In genomic region chr4:1459081-1459480, GRCh38 we compare ENCODE assay signal across 20 cellular contexts. TPM values are rescaled to one million over a fixed set of nuclear protein-coding genes. Genes with fewer than 3 reads are reported as not detected.
DNase-seq lines count a peak whose midpoint lies in the region; ATAC-seq and TF ChIP-seq lines count a peak whose summit lies in the region.
"Had no signal": no experiment of that assay in that cellular context is flagged by ENCODE, and none has a peak within 500 bp of the region (broad histone marks: within the 10 kb centered on the region; RNA-seq: fewer than 3 reads in every experiment).

No MANE protein-coding gene starts in this region.

- intact Hi-C loops in activated T-helper 2 cell treated with anti-CD3 and anti-CD28 coated beads, Interferon-gamma antibody, Interleukin-2, Interleukin-4, amounts not matched to agents 10 μg/mL and 5 μg/mL and 100 μg/mL, durations not matched to agents 14 hours and 24 hours and 36 hours (cut with micrococcal nuclease) = no loop called here
- intact Hi-C loops in PC-3 (cut with micrococcal nuclease) = no loop called here

- no peak for ATAC-seq in SK-N-SH treated with all-trans-retinoic acid at 6 μM for 48 hours
- ATAC-seq in HG03280 (IDR thresholded peaks at IDR 0.05; ENCODE audit: unreplicated experiment) = no peak
- no peak for ATAC-seq in PC-3
- ATAC-seq: CD8-positive, alpha-beta T cell; HCT116 had no signal

- no peak overlapping the region for H2AFZ ChIP-seq in SK-N-SH (ENCODE audit: low read depth)
- H2AFZ ChIP-seq in osteoblast (ENCODE audit: low read length) = no peak overlapping the region
- H2AFZ ChIP-seq in PC-3 (ENCODE audit: low read length) = no peak overlapping the region

- peaks cover 9% of the 10 kb centered on the region for H3K27me3 Mint-ChIP-seq in activated T-helper 2 cell treated with anti-CD3 and anti-CD28 coated beads, Interferon-gamma antibody, Interleukin-2, Interleukin-4, amounts not matched to agents 10 μg/mL and 5 μg/mL and 100 μg/mL, durations not matched to agents 14 hours and 24 hours and 36 hours (ENCODE audit: low read depth)

- no peak overlapping the region for H3K27ac Mint-ChIP-seq in activated T-helper 2 cell treated with anti-CD3 and anti-CD28 coated beads, Interferon-gamma antibody, Interleukin-2, Interleukin-4, amounts not matched to agents 10 μg/mL and 5 μg/mL and 100 μg/mL, durations not matched to agents 14 hours and 24 hours and 36 hours
- H3K27ac Mint-ChIP-seq: CD8-positive, alpha-beta T cell had no signal

- H3K9me3 ChIP-seq in SK-N-SH (no peaks in the 10 kb centered on the region), HUES6 (ENCODE audit: control insufficient read depth, insufficient read depth, low read depth, low read length) (peaks cover 9% of the 10 kb centered on the region), iPS-18a (ENCODE audit: control insufficient read depth, low read depth, low read length) (no peaks in the 10 kb centered on the region), osteoblast (ENCODE audit: low read depth, low read length) (no peaks in the 10 kb centered on the region), PC-3 (ENCODE audit: low read length) (no peaks in the 10 kb centered on the region)
- H3K9me3 ChIP-seq: BE2C had no signal

- TF ChIP-seq CTCF in SK-N-SH (IDR thresholded peaks at IDR 0.05) (no peak), osteoblast (IDR thresholded peaks at IDR 0.05; ENCODE audit: extremely low read depth, low read depth, low read length) (no peak), PC-3 (conservative IDR thresholded peaks at IDR 0.05; ENCODE audit: low read depth, low read length) (no peak)

- H3K36me3 ChIP-seq in SK-N-SH (replicated peaks in 1 of 2; ENCODE audit: control insufficient read depth in 1 of 2, insufficient read depth in 2 of 2, low read length in 1 of 2) (no peaks in the 10 kb centered on the region), HUES6 (ENCODE audit: control insufficient read depth, insufficient read depth, low read length) (no peaks in the 10 kb centered on the region), iPS-18a (ENCODE audit: control insufficient read depth, low read depth, low read length) (no peaks in the 10 kb centered on the region), osteoblast (ENCODE audit: insufficient read depth, low read length) (no peaks in the 10 kb centered on the region), PC-3 (ENCODE audit: low read depth, low read length) (no peaks in the 10 kb centered on the region)
- H3K36me3 ChIP-seq: BE2C had no signal

- no peak overlapping the region for H3K9ac ChIP-seq in SK-N-SH
- no peak overlapping the region for H3K9ac ChIP-seq in HUES6 (ENCODE audit: low read length)
- no peak overlapping the region for H3K9ac ChIP-seq in iPS-18a (ENCODE audit: low read length)
- H3K9ac ChIP-seq in PC-3 (ENCODE audit: low read length) = no peak overlapping the region

- no TSS peak for BruUV-seq in PC-3 (replicated peaks; lab: Mats Ljungman, UMichigan)

- H3K4me2 ChIP-seq in SK-N-SH = no peak overlapping the region
- H3K4me2 ChIP-seq in osteoblast (ENCODE audit: insufficient read depth, low read length) = no peak overlapping the region
- H3K4me2 ChIP-seq in PC-3 (ENCODE audit: low read length) = no peak overlapping the region

- no peak for TF ChIP-seq RAD21 in SK-N-SH (IDR thresholded peaks at IDR 0.05; ENCODE audit: low read length)

- peaks cover 5% of the 10 kb centered on the region for H3K9me3 Mint-ChIP-seq in activated T-helper 2 cell treated with anti-CD3 and anti-CD28 coated beads, Interferon-gamma antibody, Interleukin-2, Interleukin-4, amounts not matched to agents 10 μg/mL and 5 μg/mL and 100 μg/mL, durations not matched to agents 14 hours and 24 hours and 36 hours

- H3K4me3 Mint-ChIP-seq in activated T-helper 2 cell treated with anti-CD3 and anti-CD28 coated beads, Interferon-gamma antibody, Interleukin-2, Interleukin-4, amounts not matched to agents 10 μg/mL and 5 μg/mL and 100 μg/mL, durations not matched to agents 14 hours and 24 hours and 36 hours (ENCODE audit: low read depth) = no peak overlapping the region
- H3K4me3 Mint-ChIP-seq: CD8-positive, alpha-beta T cell had no signal

- H3K4me1 Mint-ChIP-seq in activated T-helper 2 cell treated with anti-CD3 and anti-CD28 coated beads, Interferon-gamma antibody, Interleukin-2, Interleukin-4, amounts not matched to agents 10 μg/mL and 5 μg/mL and 100 μg/mL, durations not matched to agents 14 hours and 24 hours and 36 hours (ENCODE audit: low read depth) = no peaks in the 10 kb centered on the region

- no peaks in the 10 kb centered on the region for H3F3A ChIP-seq in SK-N-SH (replicated peaks; ENCODE audit: insufficient read depth)
- H3F3A ChIP-seq in PC-3 (ENCODE audit: low read length, unreplicated experiment) = no peaks in the 10 kb centered on the region

- no peak overlapping the region for H3K4me3 ChIP-seq in SK-N-SH (ENCODE audit: low read depth in 2 of 2, low read length in 1 of 2)
- H3K4me3 ChIP-seq in HUES6 (ENCODE audit: low read depth, low read length) = peak overlapping the region; percentile 6; the same call in 1 of the 2 replicates
- peak overlapping the region; percentile 26 for H3K4me3 ChIP-seq in iPS-18a (ENCODE audit: low read length)
- H3K4me3 ChIP-seq in osteoblast (ENCODE audit: insufficient read depth, low read length) = no peak overlapping the region
- no peak overlapping the region for H3K4me3 ChIP-seq in PC-3 (ENCODE audit: low read length)

- POLR2A ChIA-PET in SK-N-SH (lab: Yijun Ruan, JAX) = no interaction called here
- POLR2A ChIA-PET in PC-3 (lab: Charles Lee; ENCODE audit: unreplicated experiment) = interaction anchor here (0.5 kb wide), 1 partner anchor 112 kb away, joined by 3 read pairs; no protein-coding TSS in a partner anchor

- no peaks in the 10 kb centered on the region for H3K79me2 ChIP-seq in SK-N-SH (ENCODE audit: insufficient read depth)
- no peaks in the 10 kb centered on the region for H3K79me2 ChIP-seq in osteoblast (ENCODE audit: insufficient read depth, low read length)
- no peaks in the 10 kb centered on the region for H3K79me2 ChIP-seq in PC-3 (ENCODE audit: low read length)

- CTCF ChIA-PET in SK-N-SH (lab: Yijun Ruan, JAX) = interaction anchor here (1.6 kb wide), 1 partner anchor 29 kb away, joined by 3 read pairs; no protein-coding TSS in a partner anchor
- CTCF ChIA-PET in PC-3 (lab: Charles Lee) = no interaction called here

- DNase-seq in SK-N-SH = peak; percentile 13
- DNase-seq in osteoblast (ENCODE audit: insufficient read length, low spot score, missing footprints) = peak; percentile 78
- DNase-seq in activated T-helper 2 cell treated with anti-CD3 and anti-CD28 coated beads, Interferon-gamma antibody, Interleukin-2, Interleukin-4, amounts not matched to agents 10 μg/mL and 5 μg/mL and 100 μg/mL, durations not matched to agents 14 hours and 24 hours and 36 hours (ENCODE audit: low spot score) = no peak
- no peak for DNase-seq in PC-3
- DNase-seq: BE2C; CD8-positive, alpha-beta T cell; DMS79; KBM-7; NCI-H1417 treated with DMSO at 0.1 percent for 48 hours; NCI-H1930; NCI-H526 treated with DMSO at 0.1 percent for 48 hours; RPMI8226 had no signal

- no peak for TF ChIP-seq EP300 in SK-N-SH (IDR thresholded peaks at IDR 0.05; ENCODE audit: borderline replicate concordance in 1 of 2, low read depth in 1 of 2, low read length in 1 of 2)

- H3K4me1 ChIP-seq in SK-N-SH (ENCODE audit: control insufficient read depth in 1 of 2, insufficient read depth in 2 of 2, low read depth in 1 of 2, low read length in 1 of 2) (no peaks in the 10 kb centered on the region), HUES6 (ENCODE audit: control insufficient read depth, insufficient read depth, low read length) (peaks cover 31% of the 10 kb centered on the region), iPS-18a (ENCODE audit: control insufficient read depth, low read depth, low read length) (no peaks in the 10 kb centered on the region), osteoblast (ENCODE audit: insufficient read depth, low read length) (no peaks in the 10 kb centered on the region), PC-3 (ENCODE audit: insufficient read depth, low read length) (no peaks in the 10 kb centered on the region)
- H3K4me1 ChIP-seq: BE2C had no signal

- no peak overlapping the region for H3K27ac ChIP-seq in SK-N-SH (ENCODE audit: low read depth in 2 of 2, low read length in 1 of 2)
- no peak overlapping the region for H3K27ac ChIP-seq in HUES6 (ENCODE audit: low read depth, low read length)
- H3K27ac ChIP-seq in iPS-18a (ENCODE audit: low read length) = no peak overlapping the region
- no peak overlapping the region for H3K27ac ChIP-seq in osteoblast (ENCODE audit: low read depth, low read length)
- H3K27ac ChIP-seq in PC-3 (ENCODE audit: low read length) = no peak overlapping the region
- H3K27ac ChIP-seq: 22Rv1 had no signal

- H3K9me2 ChIP-seq in SK-N-SH (no peaks in the 10 kb centered on the region), PC-3 (replicated peaks; ENCODE audit: low read length) (no peaks in the 10 kb centered on the region)

- no peaks in the 10 kb centered on the region for H3K36me3 Mint-ChIP-seq in activated T-helper 2 cell treated with anti-CD3 and anti-CD28 coated beads, Interferon-gamma antibody, Interleukin-2, Interleukin-4, amounts not matched to agents 10 μg/mL and 5 μg/mL and 100 μg/mL, durations not matched to agents 14 hours and 24 hours and 36 hours (ENCODE audit: low read depth)
- H3K36me3 Mint-ChIP-seq: CD8-positive, alpha-beta T cell had no signal

- H4K20me1 ChIP-seq in SK-N-SH (ENCODE audit: insufficient read depth) = no peaks in the 10 kb centered on the region
- no peaks in the 10 kb centered on the region for H4K20me1 ChIP-seq in osteoblast (ENCODE audit: insufficient read depth, low read length)
- H4K20me1 ChIP-seq in PC-3 (ENCODE audit: low read length) = no peaks in the 10 kb centered on the region

- WGBS in SK-N-SH (ENCODE audit: low lambda C conversion rate) = 23% methylated on average over 4 of the region's 5 CpGs

- H3K27me3 ChIP-seq in SK-N-SH (ENCODE audit: insufficient read depth) = peaks cover 43% of the 10 kb centered on the region
- peaks cover 69% of the 10 kb centered on the region for H3K27me3 ChIP-seq in HUES6 (ENCODE audit: control insufficient read depth, insufficient read depth, low read length)
- peaks cover 14% of the 10 kb centered on the region for H3K27me3 ChIP-seq in iPS-18a (ENCODE audit: control insufficient read depth, insufficient read depth, low read length)
- peaks cover 34% of the 10 kb centered on the region for H3K27me3 ChIP-seq in osteoblast (ENCODE audit: insufficient read depth, low read length)
- peaks cover 22% of the 10 kb centered on the region for H3K27me3 ChIP-seq in PC-3 (ENCODE audit: low read length)

TF ChIP-seq in SK-N-SH, 30 proteins besides CTCF, POLR2A, EP300 and RAD21 (continues in another document):
- no peak for TF ChIP-seq TEAD4 (IDR thresholded peaks at IDR 0.05; ENCODE audit: borderline replicate concordance, insufficient read depth)

TF ChIP-seq in SK-N-SH treated with all-trans-retinoic acid at 6 μM for 48 hours, 23 proteins besides CTCF, POLR2A, EP300 and RAD21 (continues in another document):
- TF ChIP-seq ZFP30 (CRISPR knock-in tag; IDR thresholded peaks at IDR 0.05) = no peak
- TF ChIP-seq ZNF8 (CRISPR knock-in tag; IDR thresholded peaks at IDR 0.05) = no peak

RNA-seq across cellular contexts. Expression of gene NKX1-1, which starts 52.8 kb away (rescaled TPM):
- polyA plus RNA-seq in SK-N-SH (2012; rRNA removed) = not detected in 2 replicates
- polyA plus RNA-seq in SK-N-SH (2012; cell fraction: cytosol; rRNA removed) = not detected in 2 replicates
- not detected in 2 replicates for polyA plus RNA-seq in SK-N-SH (2012; cell fraction: nucleus; rRNA removed)
- not detected in 2 replicates for total RNA-seq in osteoblast
- not detected in 2 replicates for total RNA-seq in activated T-helper 2 cell treated with anti-CD3 and anti-CD28 coated beads, Interferon-gamma antibody, Interleukin-2, Interleukin-4, amounts not matched to agents 10 μg/mL and 5 μg/mL and 100 μg/mL, durations not matched to agents 14 hours and 24 hours and 36 hours
- total RNA-seq in PC-3 (2014; rRNA removed) = not detected in 2 replicates
- total RNA-seq: CD8-positive, alpha-beta T cell; OCI-LY7 had no signal
- polyA plus RNA-seq: AG04450 had no signal

Comparison
In these comparisons a context has a peak if more than half of its experiments do, and no peak if none do; other contexts are left out.
1. DNase-seq: peak in SK-N-SH (single experiment) and osteoblast (single experiment); none in activated T-helper 2 cell treated with anti-CD3 and anti-CD28 coated beads, Interferon-gamma antibody, Interleukin-2, Interleukin-4, amounts not matched to agents 10 μg/mL and 5 μg/mL and 100 μg/mL, durations not matched to agents 14 hours and 24 hours and 36 hours (single experiment) and PC-3 (single experiment).
2. H3K4me3 ChIP-seq: peak in HUES6 (single experiment) and iPS-18a (single experiment); none in SK-N-SH (0 of 2), osteoblast (single experiment) and PC-3 (single experiment).